Comparison of ENCODE assay signal across 21 cellular contexts in genomic region chr4:65845169-65845568, GRCh38.
"Had no signal": no experiment of that assay in that cellular context is flagged by ENCODE, and none has a peak within 500 bp of the region (broad histone marks: within the 10 kb centered on the region; RNA-seq: fewer than 3 reads in every experiment).

No MANE protein-coding gene starts in this region.

- H3K4me3 ChIP-seq: hepatocyte, left ventricle myocardium inferior, lower lobe of right lung, psoas muscle, right lobe of liver, suprapubic skin, thyroid gland had no signal

- H3K36me3 ChIP-seq: left ventricle myocardium inferior, lower lobe of right lung, neutrophil, right lobe of liver, suprapubic skin, thyroid gland had no signal

- H3K27ac ChIP-seq: foreskin keratinocyte, hepatocyte, left ventricle myocardium inferior, lower lobe of right lung, neutrophil, psoas muscle, right lobe of liver, suprapubic skin, thyroid gland had no signal

- H3K27me3 ChIP-seq: foreskin keratinocyte, hepatocyte, neutrophil, right lobe of liver, suprapubic skin, thyroid gland had no signal

- DNase-seq: dermis blood vessel endothelial cell; erythroblast; foreskin keratinocyte; head of caudate nucleus; kidney; left cardiac atrium; left ventricle myocardium inferior; lower lobe of right lung; midbrain; naive B cell; psoas muscle; retina; right lobe of liver; stimulated activated CD4-positive, alpha-beta T cell treated with anti-CD3 and anti-CD28 coated beads, Interleukin-4, amount 100 ng/mL, for 1 hour; stimulated activated CD8-positive, alpha-beta memory T cell treated with anti-CD3 and anti-CD28 coated beads, Interleukin-4, amount 100 ng/mL, for 48 hours; stimulated activated naive CD8-positive, alpha-beta T cell treated with anti-CD3 and anti-CD28 coated beads, Interleukin-15, Interleukin-2, amounts not matched to agents 100 U/mL and 50 U/mL, for 24 hours; thyroid gland had no signal

- H3K9me3 ChIP-seq: left ventricle myocardium inferior, lower lobe of right lung, neutrophil, psoas muscle, right lobe of liver, suprapubic skin, thyroid gland had no signal

- H3K4me2 ChIP-seq: hepatocyte had no signal

- ATAC-seq: foreskin keratinocyte; left cardiac atrium; lower lobe of right lung; psoas muscle; right lobe of liver; stimulated activated effector memory CD8-positive, alpha-beta T cell treated with anti-CD3 and anti-CD28 coated beads, Interleukin-12 subunit alpha, Interleukin-12 subunit beta, amount 100 ng/mL, for 72 hours; stimulated activated naive CD8-positive, alpha-beta T cell treated with anti-CD3 and anti-CD28 coated beads, Interleukin-15, Interleukin-2, amounts not matched to agents 100 U/mL and 50 U/mL, for 24 hours had no signal

- H3K4me1 ChIP-seq: foreskin keratinocyte, left ventricle myocardium inferior, lower lobe of right lung, psoas muscle, right lobe of liver, suprapubic skin, thyroid gland had no signal

- H2AFZ ChIP-seq: hepatocyte had no signal
